Comparison of ENCODE assay signal across 23 cellular contexts in the genomic region with DNA sequence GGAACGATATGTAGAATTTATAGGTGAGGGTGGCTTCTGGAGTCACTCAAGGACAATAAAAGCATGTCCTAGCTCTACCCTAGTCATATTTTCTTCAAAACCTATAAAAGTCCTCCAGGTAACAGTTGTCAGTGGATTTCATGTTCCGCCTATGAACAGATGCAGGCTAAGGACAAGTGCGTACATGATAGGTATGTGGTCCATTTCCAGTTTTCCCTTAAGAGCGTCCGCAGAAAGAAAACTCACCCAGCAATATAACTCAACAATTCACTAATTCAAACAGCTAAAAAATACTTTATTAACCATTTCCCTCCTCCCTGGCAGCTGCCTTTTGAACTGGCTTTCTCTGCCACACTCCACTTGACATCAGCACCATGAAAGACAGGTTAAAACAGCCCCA.
"Had no signal": no experiment of that assay in that cellular context is flagged by ENCODE, and none has a peak within 500 bp of the region (broad histone marks: within the 10 kb centered on the region; RNA-seq: fewer than 3 reads in every experiment).

No MANE protein-coding gene starts in this region.

- H3K4me3 ChIP-seq: right lobe of liver, skin epidermis, tibial nerve had no signal

- H3K27ac ChIP-seq: right lobe of liver, tibial nerve, WERI-Rb-1 had no signal

- H3K9me3 Mint-ChIP-seq: activated naive CD4-positive, alpha-beta T cell treated with anti-CD3 and anti-CD28 coated beads, Interleukin-2, amount 50 U/mL, for 72 hours; activated T-cell treated with anti-CD3 and anti-CD28 coated beads, Interleukin-2, amount 50 U/mL, for 24 hours; activated T-helper 17 cell treated with anti-CD3 and anti-CD28 coated beads, Interleukin-2, amount 50 U/mL, for 72 hours; memory B cell; stimulated activated naive CD8-positive, alpha-beta T cell treated with anti-CD3 and anti-CD28 coated beads, Interleukin-15, amount 100 ng/mL, for 72 hours had no signal

- DNase-seq: activated CD4-positive, alpha-beta T cell treated with anti-CD3 and anti-CD28 coated beads for 1 hour; activated CD4-positive, alpha-beta T cell treated with anti-CD3 and anti-CD28 coated beads, Interleukin-2, amount 50 U/mL, for 1 hour; activated CD8-positive, alpha-beta T cell treated with anti-CD3 and anti-CD28 coated beads, Interleukin-2, amount 10 ng/mL, durations not matched to agents 7 days and 5 days; activated T-cell treated with anti-CD3 and anti-CD28 coated beads, Interleukin-2, amount 50 U/mL, for 24 hours; aorta; central memory CD4-positive, alpha-beta T cell; dermis blood vessel endothelial cell; effector memory CD4-positive, alpha-beta T cell; foreskin fibroblast; left cardiac atrium; occipital lobe; right lobe of liver; stimulated activated CD4-positive, alpha-beta T cell treated with anti-CD3 and anti-CD28 coated beads, Interleukin-1b, Interleukin-23, amount 100 ng/mL, for 48 hours; stimulated activated naive CD8-positive, alpha-beta T cell treated with anti-CD3 and anti-CD28 coated beads, Interleukin-15, amount 100 ng/mL, for 72 hours; T-helper 1 cell; WERI-Rb-1 had no signal

- H3K4me3 Mint-ChIP-seq: activated CD8-positive, alpha-beta T cell treated with anti-CD3 and anti-CD28 coated beads, Interleukin-2, amount 10 ng/mL, durations not matched to agents 7 days and 5 days; activated T-cell treated with anti-CD3 and anti-CD28 coated beads, Interleukin-2, amount 50 U/mL, for 24 hours; activated T-helper 17 cell treated with anti-CD3 and anti-CD28 coated beads, Interleukin-2, amount 50 U/mL, for 72 hours; brain; memory B cell; natural killer cell treated with Interleukin-12 subunit alpha and Interleukin-12 subunit beta and Interleukin-15 and Interleukin-18, amount 100 ng/mL, for 72 hours; stimulated activated naive CD8-positive, alpha-beta T cell treated with anti-CD3 and anti-CD28 coated beads, Interleukin-15, amount 100 ng/mL, for 72 hours had no signal

- H3K4me1 Mint-ChIP-seq: activated T-helper 17 cell treated with anti-CD3 and anti-CD28 coated beads, Interleukin-2, amount 50 U/mL, for 72 hours; memory B cell; stimulated activated naive CD8-positive, alpha-beta T cell treated with anti-CD3 and anti-CD28 coated beads, Interleukin-15, amount 100 ng/mL, for 72 hours had no signal

- H3K36me3 Mint-ChIP-seq: activated naive CD4-positive, alpha-beta T cell treated with anti-CD3 and anti-CD28 coated beads, Interleukin-2, amount 50 U/mL, for 72 hours; brain; natural killer cell treated with Interleukin-12 subunit alpha and Interleukin-12 subunit beta and Interleukin-15 and Interleukin-18, amount 100 ng/mL, for 72 hours had no signal

- H3K27me3 ChIP-seq: right lobe of liver, tibial nerve had no signal

- H3K36me3 ChIP-seq: right lobe of liver, tibial nerve, WERI-Rb-1 had no signal

- H3K9me3 ChIP-seq: right lobe of liver, tibial nerve had no signal

- H3K27ac Mint-ChIP-seq: activated CD8-positive, alpha-beta T cell treated with anti-CD3 and anti-CD28 coated beads, Interleukin-2, amount 10 ng/mL, durations not matched to agents 7 days and 5 days; activated naive CD4-positive, alpha-beta T cell treated with anti-CD3 and anti-CD28 coated beads, Interleukin-2, amount 50 U/mL, for 72 hours; activated T-cell treated with anti-CD3 and anti-CD28 coated beads, Interleukin-2, amount 50 U/mL, for 24 hours; activated T-helper 17 cell treated with anti-CD3 and anti-CD28 coated beads, Interleukin-2, amount 50 U/mL, for 72 hours; brain; memory B cell; natural killer cell treated with Interleukin-12 subunit alpha and Interleukin-12 subunit beta and Interleukin-15 and Interleukin-18, amount 100 ng/mL, for 72 hours; stimulated activated naive CD8-positive, alpha-beta T cell treated with anti-CD3 and anti-CD28 coated beads, Interleukin-15, amount 100 ng/mL, for 72 hours had no signal
